8 cellular contexts compared by ENCODE assay signal in genomic region chr17:30719131-30719973, GRCh38.
DNase-seq lines count a peak whose midpoint lies in the region; ATAC-seq, FAIRE-seq and TF ChIP-seq lines count a peak whose summit lies in the region.
"Not testable (repeated sequence)": the region's sequence is repeated elsewhere in the genome, so short reads cannot be mapped to it uniquely, and the experiment has no call there.

No MANE protein-coding gene starts in this region.

- peak in 6 of 8 donors; percentile 30 to 60 (median 51) for ATAC-seq in heart right ventricle

- H2AFZ ChIP-seq in Karpas-422 (ENCODE audit: low read length), result not testable (repeated sequence)

- peaks cover 12% of the 10 kb centered on the region for H3K4me1 ChIP-seq in Karpas-422 (ENCODE audit: low read length)
- not testable (repeated sequence) for H3K4me1 ChIP-seq in heart right ventricle

- H3K27me3 ChIP-seq in Karpas-422 (ENCODE audit: low read length); heart right ventricle: not testable (repeated sequence)

- H3K9me2 ChIP-seq in Karpas-422 (replicated peaks; ENCODE audit: insufficient read depth, low read length), result not testable (repeated sequence)

- H3K9ac ChIP-seq in Karpas-422 (ENCODE audit: low read length), result not testable (repeated sequence)

- H3K27ac Mint-ChIP-seq in brain (peak overlapping the region in 1 of 5 experiments; percentile 13), osteocyte (ENCODE audit: unreplicated experiment) (peak overlapping the region; percentile 52)

- H4K20me1 ChIP-seq in Karpas-422 (ENCODE audit: insufficient read depth, low read depth, low read length), result peaks cover 30% of the 10 kb centered on the region; the same call in 1 of the 2 replicates

- H3K4me3 ChIP-seq in Karpas-422 (ENCODE audit: low read length); heart right ventricle: not testable (repeated sequence)

- not testable (repeated sequence) for H3K27me3 Mint-ChIP-seq in brain; osteocyte (ENCODE audit: unreplicated experiment)

- peaks cover 62% of the 10 kb centered on the region for H3K79me2 ChIP-seq in Karpas-422 (ENCODE audit: low read length)

- not testable (repeated sequence) for H3K4me1 Mint-ChIP-seq in brain
- peaks cover 11% of the 10 kb centered on the region for H3K4me1 Mint-ChIP-seq in osteocyte (ENCODE audit: unreplicated experiment)

- H3K4me2 ChIP-seq in Karpas-422 (ENCODE audit: low read depth, low read length, poor library complexity, severe bottlenecking), result not testable (repeated sequence)

- peaks cover 0 to 14% (median 0%) of the 10 kb centered on the region in 5 experiments for H3K9me3 Mint-ChIP-seq in brain
- not testable (repeated sequence) for H3K9me3 Mint-ChIP-seq in osteocyte (ENCODE audit: unreplicated experiment)

- H3K27ac ChIP-seq in Karpas-422 (ENCODE audit: low read length); heart right ventricle: not testable (repeated sequence)

- not testable (repeated sequence) for H3K9me3 ChIP-seq in Karpas-422 (ENCODE audit: low read length); heart right ventricle

- DNase-seq in D341Med (ENCODE audit: low spot score) (peak; percentile 65), Karpas-422 (peak; percentile 90), RCC 7860 (ENCODE audit: low spot score) (peak; percentile 34), heart right ventricle (peak; percentile 59 to 69), osteocyte (ENCODE audit: extremely low spot score, unreplicated experiment) (peak; percentile 87)
- DNase-seq in activated CD4-positive, alpha-beta T cell treated with anti-CD3 and anti-CD28 coated beads, Interleukin-2, amount 50 U/mL, for 4 hours, result peak; percentile 76 to 79
- DNase-seq in stimulated activated CD8-positive, alpha-beta memory T cell treated with anti-CD3 and anti-CD28 coated beads, Interleukin-7, amount 100 ng/mL, for 4 hours (ENCODE audit: low read depth in 2 of 2), result peak; percentile 56 to 62

- not testable (repeated sequence) for FAIRE-seq in RCC 7860 (lab: Jason Lieb, UNC)

- not testable (repeated sequence) for H3K36me3 ChIP-seq in Karpas-422 (ENCODE audit: insufficient read depth, low read length); heart right ventricle

- intact Hi-C loops in heart right ventricle (cut with DNase I), result not testable (repeated sequence)

- peak; percentile 33 to 70 for TF ChIP-seq CTCF in brain (conservative IDR thresholded peaks at IDR 0.05)
- TF ChIP-seq CTCF in heart right ventricle (IDR thresholded peaks at IDR 0.05), result peak; percentile 45 to 65 (median 59)
- TF ChIP-seq CTCF in osteocyte (IDR thresholded peaks at IDR 0.05), result peak; percentile 68

- H3K36me3 Mint-ChIP-seq in brain, result peaks cover 54% of the 10 kb centered on the region
- H3K36me3 Mint-ChIP-seq in osteocyte (ENCODE audit: unreplicated experiment), result not testable (repeated sequence)

- WGBS in heart right ventricle, 2 donors, result 78 to 79% methylated on average over 21 to 22 of the region's 22 CpGs

- H3K4me3 Mint-ChIP-seq in brain; osteocyte (ENCODE audit: unreplicated experiment): not testable (repeated sequence)

Comparison
In these comparisons a context has a peak if more than half of its experiments do, and no peak if none do; other contexts are left out.
1. DNase-seq: peak in every context shown above with its lines; median percentile 90 in Karpas-422; 87 in osteocyte; 78 in activated CD4-positive, alpha-beta T cell treated with anti-CD3 and anti-CD28 coated beads, Interleukin-2, amount 50 U/mL, for 4 hours; 65 in D341Med; 64 in heart right ventricle; 59 in stimulated activated CD8-positive, alpha-beta memory T cell treated with anti-CD3 and anti-CD28 coated beads, Interleukin-7, amount 100 ng/mL, for 4 hours; 34 in RCC 7860.